In genomic region chr12:92141585-92142244, GRCh38 we compare ENCODE assay signal across 8 cellular contexts. TPM values are rescaled to one million over a fixed set of nuclear protein-coding genes. Genes with fewer than 3 reads are reported as not detected.
DNase-seq lines count a peak whose midpoint lies in the region; ATAC-seq and TF ChIP-seq lines count a peak whose summit lies in the region.

No MANE protein-coding gene starts in this region.

- H3K27me3 ChIP-seq in iPS-20b (ENCODE audit: insufficient read depth, low read length) (no peaks in the 10 kb centered on the region), subcutaneous abdominal adipose tissue (ENCODE audit: control insufficient read depth in 5 of 5, insufficient read depth in 4 of 5, low read length in 5 of 5) (no peaks in the 10 kb centered on the region)

- H3K4me3 ChIP-seq in iPS-20b (ENCODE audit: low read length) (peak overlapping the region; percentile 95), subcutaneous abdominal adipose tissue (ENCODE audit: low read depth in 1 of 5, low read length in 5 of 5) (peak overlapping the region; percentile 97 to 99 (median 99))

- H3K4me3 Mint-ChIP-seq in activated CD8-positive, alpha-beta memory T cell treated with anti-CD3 and anti-CD28 coated beads, Interleukin-2, amount 10 ng/mL, durations not matched to agents 7 days and 5 days = peak overlapping the region; percentile 94
- peak overlapping the region; percentile 98 for H3K4me3 Mint-ChIP-seq in activated B cell treated with CpG ODN at 0.5 μM for 24 hours

- H3K36me3 ChIP-seq in iPS-20b (ENCODE audit: insufficient read depth, low read depth, low read length) (peaks cover 51% of the 10 kb centered on the region), subcutaneous abdominal adipose tissue (ENCODE audit: control insufficient read depth in 5 of 5, insufficient read depth in 5 of 5, low read length in 5 of 5) (peaks cover 2 to 28% (median 10%) of the 10 kb centered on the region in 5 donors)

- H3K9me3 ChIP-seq in iPS-20b (ENCODE audit: insufficient read depth, low read depth, low read length) (no peaks in the 10 kb centered on the region), subcutaneous abdominal adipose tissue (ENCODE audit: control insufficient read depth in 5 of 5, low read length in 5 of 5) (no peaks in the 10 kb centered on the region)

- ATAC-seq in activated CD8-positive, alpha-beta memory T cell treated with anti-CD3 and anti-CD28 coated beads, Interleukin-2, amount 10 ng/mL, durations not matched to agents 7 days and 5 days = no peak
- ATAC-seq in activated B cell treated with CpG ODN at 0.5 μM for 24 hours (ENCODE audit: low read depth) (no peak), HG02938 (IDR thresholded peaks at IDR 0.05; ENCODE audit: unreplicated experiment) (no peak)

- H3K4me1 ChIP-seq in iPS-20b (ENCODE audit: insufficient read depth, low read length) = peaks cover 54% of the 10 kb centered on the region; the same call in 1 of the 2 replicates
- H3K4me1 ChIP-seq in subcutaneous abdominal adipose tissue (ENCODE audit: control insufficient read depth in 5 of 5, insufficient read depth in 5 of 5, low read length in 5 of 5) = peaks cover 12 to 70% (median 61%) of the 10 kb centered on the region in 5 donors

- peak overlapping the region; percentile 94 for H3K27ac Mint-ChIP-seq in activated CD8-positive, alpha-beta memory T cell treated with anti-CD3 and anti-CD28 coated beads, Interleukin-2, amount 10 ng/mL, durations not matched to agents 7 days and 5 days
- H3K27ac Mint-ChIP-seq in activated B cell treated with CpG ODN at 0.5 μM for 24 hours = peak overlapping the region; percentile 99

- CTCF ChIA-PET in activated CD8-positive, alpha-beta memory T cell treated with anti-CD3 and anti-CD28 coated beads, Interleukin-2, amount 10 ng/mL, durations not matched to agents 7 days and 5 days (lab: Charles Lee) = interaction anchor here (0.7 to 3.5 kb wide), 5 partner anchors 30 to 364 kb away, joined by 3 to 16 read pairs (median 4); no protein-coding TSS in a partner anchor
- CTCF ChIA-PET in activated B cell treated with CpG ODN at 0.5 μM for 24 hours (lab: Charles Lee) = interaction anchor here (0.8 to 5.1 kb wide), 5 partner anchors 31 to 760 kb away, joined by 3 to 36 read pairs (median 4); no protein-coding TSS in a partner anchor

- in situ Hi-C loops in G401 (cut with HindIII; ENCODE audit: low sequenced_read_pairs) = no loop called here

- DNase-seq in activated CD8-positive, alpha-beta memory T cell treated with anti-CD3 and anti-CD28 coated beads, Interleukin-2, amount 10 ng/mL, durations not matched to agents 7 days and 5 days = peak; percentile 51
- DNase-seq in activated CD8-positive, alpha-beta memory T cell treated with anti-CD3 and anti-CD28 coated beads, Interleukin-2, amount 50 U/mL, for 48 hours = no peak
- no peak for DNase-seq in activated B cell treated with CpG ODN at 0.5 μM for 24 hours
- DNase-seq in G401 (ENCODE audit: low spot score) = no peak
- no peak for DNase-seq in DMS79 (lab: John Stamatoyannopoulos, UW)

- TF ChIP-seq CTCF in activated B cell treated with CpG ODN at 0.5 μM for 24 hours (IDR thresholded peaks at IDR 0.05) = no peak

- H3K27ac ChIP-seq in iPS-20b (ENCODE audit: low read length) (no peak overlapping the region), subcutaneous abdominal adipose tissue (ENCODE audit: low read depth, low read length) (peak overlapping the region; percentile 100)

- H3K9ac ChIP-seq in iPS-20b (ENCODE audit: low read depth, low read length) = peak overlapping the region; percentile 28
- H3K9ac ChIP-seq in subcutaneous abdominal adipose tissue (ENCODE audit: low read length in 5 of 5) = peak overlapping the region; percentile 96 to 98 (median 97)

- no peaks in the 10 kb centered on the region for H3K9me3 Mint-ChIP-seq in activated CD8-positive, alpha-beta memory T cell treated with anti-CD3 and anti-CD28 coated beads, Interleukin-2, amount 10 ng/mL, durations not matched to agents 7 days and 5 days (ENCODE audit: low read depth)
- no peaks in the 10 kb centered on the region for H3K9me3 Mint-ChIP-seq in activated B cell treated with CpG ODN at 0.5 μM for 24 hours

- H3K36me3 Mint-ChIP-seq in activated CD8-positive, alpha-beta memory T cell treated with anti-CD3 and anti-CD28 coated beads, Interleukin-2, amount 10 ng/mL, durations not matched to agents 7 days and 5 days = peaks cover 62% of the 10 kb centered on the region
- peaks cover 96% of the 10 kb centered on the region for H3K36me3 Mint-ChIP-seq in activated B cell treated with CpG ODN at 0.5 μM for 24 hours (ENCODE audit: low read depth)

- intact Hi-C loops in activated B cell treated with CpG ODN at 0.5 μM for 24 hours (cut with micrococcal nuclease) = loop anchor here (1.0 to 10.0 kb wide), 5 partner anchors 77 to 1303 kb away; partner anchors contain the start of gene UBE2N

- H3K27me3 Mint-ChIP-seq in activated CD8-positive, alpha-beta memory T cell treated with anti-CD3 and anti-CD28 coated beads, Interleukin-2, amount 10 ng/mL, durations not matched to agents 7 days and 5 days = no peaks in the 10 kb centered on the region
- H3K27me3 Mint-ChIP-seq in activated B cell treated with CpG ODN at 0.5 μM for 24 hours = no peaks in the 10 kb centered on the region

- POLR2A ChIA-PET in activated B cell treated with CpG ODN at 0.5 μM for 24 hours (lab: Charles Lee) = interaction anchor here (0.6 to 11.0 kb wide), 29 partner anchors 9 to 760 kb away, joined by 3 to 607 read pairs (median 4); no protein-coding TSS in a partner anchor

- peaks cover 42% of the 10 kb centered on the region for H3K4me1 Mint-ChIP-seq in activated CD8-positive, alpha-beta memory T cell treated with anti-CD3 and anti-CD28 coated beads, Interleukin-2, amount 10 ng/mL, durations not matched to agents 7 days and 5 days
- H3K4me1 Mint-ChIP-seq in activated B cell treated with CpG ODN at 0.5 μM for 24 hours = peaks cover 34% of the 10 kb centered on the region

RNA-seq across cellular contexts. Expression of gene BTG1, which starts 3.9 kb away (rescaled TPM):
- total RNA-seq in activated CD8-positive, alpha-beta memory T cell treated with anti-CD3 and anti-CD28 coated beads, Interleukin-2, amount 10 ng/mL, durations not matched to agents 7 days and 5 days = 100 to 1,000 TPM in 1 of 2 experiments, 10 to 100 TPM in 1; 91.7 to 132 TPM
- 423 and 429 TPM in 2 replicates for total RNA-seq in activated B cell treated with CpG ODN at 0.5 μM for 24 hours
- 0.10 and 0.68 TPM in 2 replicates for total RNA-seq in G401 (2014; rRNA removed; shearing (Covaris generic))

Comparison
In these comparisons a context has a peak if more than half of its experiments do, and no peak if none do; other contexts are left out.
1. RNA of gene BTG1, which starts 3.9 kb away (total RNA-seq): 423 to 429 TPM in activated B cell treated with CpG ODN at 0.5 μM for 24 hours and 91.7 to 132 TPM in activated CD8-positive, alpha-beta memory T cell treated with anti-CD3 and anti-CD28 coated beads, Interleukin-2, amount 10 ng/mL, durations not matched to agents 7 days and 5 days; 0.10 to 0.68 TPM in G401; every median in the first group is over 10 times any median in the second.